17 cellular contexts compared by ENCODE assay signal in the genomic region with DNA sequence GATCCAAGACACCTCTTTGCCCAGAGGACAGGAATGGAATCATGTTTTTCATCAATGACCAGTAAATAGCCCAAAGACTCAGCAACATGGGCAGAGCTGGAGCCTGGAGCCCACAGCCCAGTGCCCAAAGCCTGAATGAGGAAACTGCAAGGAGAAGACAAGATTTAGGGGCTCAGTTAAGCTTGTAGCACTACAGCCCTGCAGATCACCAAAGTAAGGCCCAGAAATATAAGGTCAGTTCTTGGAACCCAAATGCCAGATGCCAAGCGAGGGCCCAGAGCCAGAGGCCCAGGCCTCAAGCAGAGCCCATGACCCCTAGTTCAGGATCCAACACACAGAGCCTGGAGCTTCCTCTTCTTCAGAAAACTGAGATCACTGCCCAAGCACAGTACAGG. TPM values are rescaled to one million over a fixed set of nuclear protein-coding genes. Genes with fewer than 3 reads are reported as not detected.
"Had no signal": no experiment of that assay in that cellular context is flagged by ENCODE, and none has a peak within 500 bp of the region (broad histone marks: within the 10 kb centered on the region; RNA-seq: fewer than 3 reads in every experiment).

No MANE protein-coding gene starts in this region.

- H3K36me3 ChIP-seq: stomach, suprapubic skin, thoracic aorta, thyroid gland, tibial artery, tibial nerve, transverse colon, upper lobe of left lung, upper lobe of right lung, uterus, vagina had no signal

- H3K27ac ChIP-seq: stomach, suprapubic skin, testis, thoracic aorta, thyroid gland, tibial artery, tibial nerve, transverse colon, upper lobe of left lung, upper lobe of right lung, uterus, vagina had no signal

- DNase-seq: stimulated activated naive CD4-positive, alpha-beta T cell treated with Interleukin-2 at 50 U/mL for 16 hours; upper lobe of right lung; uterus had no signal

- H3K4me1 ChIP-seq: stomach, suprapubic skin, testis, thyroid gland, tibial artery, tibial nerve, transverse colon, upper lobe of left lung, upper lobe of right lung, uterus, vagina had no signal

- H3K27me3 ChIP-seq: stomach, suprapubic skin, testis, thyroid gland, tibial artery, tibial nerve, transverse colon, upper lobe of left lung, upper lobe of right lung, uterus, vagina had no signal

- H3K9me3 ChIP-seq: suprapubic skin, testis, thoracic aorta, thyroid gland, tibial artery, tibial nerve, transverse colon, upper lobe of left lung, upper lobe of right lung, uterus, vagina had no signal

- H3K4me3 ChIP-seq: stomach, suprapubic skin, testis, thoracic aorta, thyroid gland, tibial artery, tibial nerve, transverse colon, upper lobe of left lung, upper lobe of right lung, uterus, vagina had no signal

RNA-seq across cellular contexts. Expression of a gene that starts 32.4 kb away (rescaled TPM):
- total RNA-seq: subcutaneous adipose tissue, suprapubic skin, temporal lobe, thoracic aorta, thyroid gland, transverse colon, upper lobe of right lung, ureter, urinary bladder, uterus, vagina had no signal
